ENCODE assay signal across 13 cellular contexts in genomic region chr12:84738481-84738972, GRCh38.
DNase-seq lines count a peak whose midpoint lies in the region; ATAC-seq, FAIRE-seq and TF ChIP-seq lines count a peak whose summit lies in the region.
"Had no signal": no experiment of that assay in that cellular context is flagged by ENCODE, and none has a peak within 500 bp of the region (broad histone marks: within the 10 kb centered on the region; RNA-seq: fewer than 3 reads in every experiment).

No MANE protein-coding gene starts in this region.

- H3K9ac ChIP-seq in kidney (ENCODE audit: low read length in 2 of 2), result no peak overlapping the region

- no peak for TF ChIP-seq CTCF in kidney (IDR thresholded peaks at IDR 0.05; ENCODE audit: borderline replicate concordance, extremely low read depth, insufficient read depth)

- H3K4me1 Mint-ChIP-seq in naive thymus-derived CD8-positive, alpha-beta T cell, result no peaks in the 10 kb centered on the region
- H3K4me1 Mint-ChIP-seq: CD4-positive, CD25-positive, alpha-beta regulatory T cell had no signal

- no peaks in the 10 kb centered on the region for H3K36me3 ChIP-seq in mesodermal cell (ENCODE audit: control insufficient read depth, insufficient read depth, low read length)
- no peaks in the 10 kb centered on the region for H3K36me3 ChIP-seq in kidney (ENCODE audit: control insufficient read depth in 1 of 2, insufficient read depth in 2 of 2, low read length in 2 of 2)

- intact Hi-C loops in kidney (cut with DNase I), result no loop called here

- no peak overlapping the region for H3K27ac Mint-ChIP-seq in naive thymus-derived CD8-positive, alpha-beta T cell
- H3K27ac Mint-ChIP-seq: CD4-positive, CD25-positive, alpha-beta regulatory T cell had no signal

- no peaks in the 10 kb centered on the region for H3K27me3 Mint-ChIP-seq in naive thymus-derived CD8-positive, alpha-beta T cell
- H3K27me3 Mint-ChIP-seq: CD4-positive, CD25-positive, alpha-beta regulatory T cell had no signal

- WGBS in mesodermal cell (ENCODE audit: insufficient coverage in 2 of 2), 2 experiments, result 86 to 100% methylated on average over 1 of the region's 2 CpGs

- H3K4me1 ChIP-seq in mesodermal cell (ENCODE audit: control insufficient read depth, insufficient read depth, low read length, poor library complexity, severe bottlenecking) (peaks cover 12% of the 10 kb centered on the region), kidney (ENCODE audit: control insufficient read depth in 1 of 2, insufficient read depth in 1 of 2, low read depth in 1 of 2, low read length in 2 of 2) (no peaks in the 10 kb centered on the region)

- H3K9me3 Mint-ChIP-seq in naive thymus-derived CD8-positive, alpha-beta T cell, result peaks cover 0 to 5% (median 0%) of the 10 kb centered on the region in 9 donors
- H3K9me3 Mint-ChIP-seq: activated T-cell treated with anti-CD3 and anti-CD28 coated beads, Interleukin-2, amount 50 U/mL, for 4 hours had no signal

- no peak overlapping the region for H3K4me3 Mint-ChIP-seq in naive thymus-derived CD8-positive, alpha-beta T cell
- H3K4me3 Mint-ChIP-seq: activated T-cell treated with anti-CD3 and anti-CD28 coated beads, Interleukin-2, amount 50 U/mL, for 4 hours; CD4-positive, CD25-positive, alpha-beta regulatory T cell had no signal

- peak; percentile 81 for ATAC-seq in esophagus mucosa
- no peak for ATAC-seq in naive thymus-derived CD8-positive, alpha-beta T cell
- ATAC-seq: activated T-cell treated with anti-CD3 and anti-CD28 coated beads, Interleukin-2, amount 50 U/mL, for 4 hours; Right ventricle myocardium inferior had no signal

- H3K9me3 ChIP-seq in mesodermal cell (ENCODE audit: control insufficient read depth, low read length), result no peaks in the 10 kb centered on the region
- no peaks in the 10 kb centered on the region for H3K9me3 ChIP-seq in kidney (ENCODE audit: control insufficient read depth in 1 of 2, low read length in 2 of 2)

- DNase-seq in Daoy (ENCODE audit: low read depth), result peak; percentile 42
- peak; percentile 14 for DNase-seq in RPMI7951 (ENCODE audit: low read depth)
- DNase-seq in activated CD4-positive, alpha-beta T cell treated with anti-CD3 and anti-CD28 coated beads for 4 hours, result no peak
- no peak for DNase-seq in KG1 (lab: John Stamatoyannopoulos, UW)
- no peak for DNase-seq in kidney
- DNase-seq in naive thymus-derived CD8-positive, alpha-beta T cell, result no peak
- DNase-seq: activated T-cell treated with anti-CD3 and anti-CD28 coated beads, Interleukin-2, amount 50 U/mL, for 4 hours; CD4-positive, CD25-positive, alpha-beta regulatory T cell; MM.1S had no signal

- H3K27ac ChIP-seq in mesodermal cell (ENCODE audit: low read depth, low read length, severe bottlenecking), result peak overlapping the region; percentile 78
- H3K27ac ChIP-seq in kidney (ENCODE audit: low read depth in 2 of 2, low read length in 2 of 2), result no peak overlapping the region
- H3K27ac ChIP-seq: skin epidermis had no signal

- POLR2A ChIA-PET in naive thymus-derived CD8-positive, alpha-beta T cell (lab: Charles Lee), result no interaction called here

- FAIRE-seq in kidney (lab: Jason Lieb, UNC), result no peak

- H3K36me3 Mint-ChIP-seq in naive thymus-derived CD8-positive, alpha-beta T cell, result no peaks in the 10 kb centered on the region
- H3K36me3 Mint-ChIP-seq: CD4-positive, CD25-positive, alpha-beta regulatory T cell had no signal

- H3K4me3 ChIP-seq in mesodermal cell (ENCODE audit: extremely low read depth, insufficient read depth, low read length, poor library complexity, severe bottlenecking) (no peak overlapping the region), kidney (ENCODE audit: low read length in 2 of 2) (no peak overlapping the region)
- H3K4me3 ChIP-seq: skin epidermis had no signal

Comparison
In these comparisons a context has a peak if more than half of its experiments do, and no peak if none do; other contexts are left out.
1. DNase-seq: peak in Daoy (single experiment) and RPMI7951 (single experiment); none in activated CD4-positive, alpha-beta T cell treated with anti-CD3 and anti-CD28 coated beads for 4 hours (0 of 2), KG1 (single experiment), kidney (single experiment) and naive thymus-derived CD8-positive, alpha-beta T cell (0 of 10).